Comparison of ENCODE assay signal across 2 cellular contexts in the genomic region with DNA sequence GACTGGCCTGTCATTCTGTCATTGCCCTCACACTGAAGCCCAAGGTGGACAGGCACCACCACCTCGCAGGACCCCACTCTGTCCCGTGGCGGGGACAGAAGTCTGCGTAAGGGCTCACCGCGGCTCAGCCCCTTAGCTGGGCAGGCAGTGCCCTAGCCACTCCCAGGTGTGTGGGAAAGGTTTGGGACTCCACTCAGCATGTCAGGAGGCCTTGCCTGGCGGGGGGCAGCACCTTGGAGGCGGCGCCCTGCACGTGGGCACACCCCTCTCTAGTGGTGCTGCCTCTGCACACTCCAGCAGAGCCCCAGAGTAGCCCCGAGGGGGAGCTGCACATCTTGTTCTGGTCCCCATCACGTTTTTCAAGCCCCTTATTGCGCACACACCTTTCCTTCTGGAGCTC.
A peak's percentile ranks its signal among the peaks of the same experiment; 100 is the strongest.
TF ChIP-seq lines count a peak whose summit lies in the region.

No MANE protein-coding gene starts in this region.

TF ChIP-seq in SK-N-SH, 30 proteins besides CTCF, POLR2A, EP300 and RAD21:
- TF ChIP-seq, protein P1, sequence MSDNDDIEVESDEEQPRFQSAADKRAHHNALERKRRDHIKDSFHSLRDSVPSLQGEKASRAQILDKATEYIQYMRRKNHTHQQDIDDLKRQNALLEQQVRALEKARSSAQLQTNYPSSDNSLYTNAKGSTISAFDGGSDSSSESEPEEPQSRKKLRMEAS (IDR thresholded peaks at IDR 0.05; ENCODE audit: low read depth) = no peak
- no peak for TF ChIP-seq SIN3A (IDR thresholded peaks at IDR 0.05; ENCODE audit: borderline replicate concordance, low read depth, low read length)
- TF ChIP-seq ELF1 (IDR thresholded peaks at IDR 0.05) = no peak
- TF ChIP-seq, protein P2, sequence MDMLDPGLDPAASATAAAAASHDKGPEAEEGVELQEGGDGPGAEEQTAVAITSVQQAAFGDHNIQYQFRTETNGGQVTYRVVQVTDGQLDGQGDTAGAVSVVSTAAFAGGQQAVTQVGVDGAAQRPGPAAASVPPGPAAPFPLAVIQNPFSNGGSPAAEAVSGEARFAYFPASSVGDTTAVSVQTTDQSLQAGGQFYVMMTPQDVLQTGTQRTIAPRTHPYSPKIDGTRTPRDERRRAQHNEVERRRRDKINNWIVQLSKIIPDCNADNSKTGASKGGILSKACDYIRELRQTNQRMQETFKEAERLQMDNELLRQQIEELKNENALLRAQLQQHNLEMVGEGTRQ (IDR thresholded peaks at IDR 0.05; ENCODE audit: borderline replicate concordance, low read depth, low read length) = no peak
- TF ChIP-seq POLR2AphosphoS5 (IDR thresholded peaks at IDR 0.05; ENCODE audit: low read depth, low read length) = peak; percentile 20; the same call in 1 of the 2 replicates
- TF ChIP-seq EZH2phosphoT487 (IDR thresholded peaks at IDR 0.05; ENCODE audit: borderline replicate concordance, low read depth) = no peak

TF ChIP-seq in SK-N-SH treated with all-trans-retinoic acid at 6 μM for 48 hours, 23 proteins besides CTCF, POLR2A, EP300 and RAD21:
- TF ChIP-seq SNAI2 (CRISPR knock-in tag; IDR thresholded peaks at IDR 0.05) = no peak
- TF ChIP-seq CSDC2 (CRISPR knock-in tag; IDR thresholded peaks at IDR 0.05) = no peak
- TF ChIP-seq, protein P3, sequence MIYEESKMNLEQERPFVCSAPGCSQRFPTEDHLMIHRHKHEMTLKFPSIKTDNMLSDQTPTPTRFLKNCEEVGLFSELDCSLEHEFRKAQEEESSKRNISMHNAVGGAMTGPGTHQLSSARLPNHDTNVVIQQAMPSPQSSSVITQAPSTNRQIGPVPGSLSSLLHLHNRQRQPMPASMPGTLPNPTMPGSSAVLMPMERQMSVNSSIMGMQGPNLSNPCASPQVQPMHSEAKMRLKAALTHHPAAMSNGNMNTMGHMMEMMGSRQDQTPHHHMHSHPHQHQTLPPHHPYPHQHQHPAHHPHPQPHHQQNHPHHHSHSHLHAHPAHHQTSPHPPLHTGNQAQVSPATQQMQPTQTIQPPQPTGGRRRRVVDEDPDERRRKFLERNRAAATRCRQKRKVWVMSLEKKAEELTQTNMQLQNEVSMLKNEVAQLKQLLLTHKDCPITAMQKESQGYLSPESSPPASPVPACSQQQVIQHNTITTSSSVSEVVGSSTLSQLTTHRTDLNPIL (CRISPR knock-in tag; IDR thresholded peaks at IDR 0.05; ENCODE audit: low read depth) = no peak
- no peak for TF ChIP-seq TOX (CRISPR knock-in tag; IDR thresholded peaks at IDR 0.05; ENCODE audit: borderline replicate concordance)
- no peak for TF ChIP-seq ESRRG (CRISPR knock-in tag; IDR thresholded peaks at IDR 0.05)
- no peak for TF ChIP-seq OSR1 (CRISPR knock-in tag; IDR thresholded peaks at IDR 0.05)
- TF ChIP-seq TCF4 (CRISPR knock-in tag; IDR thresholded peaks at IDR 0.05; ENCODE audit: borderline replicate concordance) = no peak
- no peak for TF ChIP-seq BACH2 (CRISPR knock-in tag; IDR thresholded peaks at IDR 0.05; ENCODE audit: borderline replicate concordance)
- TF ChIP-seq ISL1 (CRISPR knock-in tag; IDR thresholded peaks at IDR 0.05) = no peak
- TF ChIP-seq, protein P4, sequence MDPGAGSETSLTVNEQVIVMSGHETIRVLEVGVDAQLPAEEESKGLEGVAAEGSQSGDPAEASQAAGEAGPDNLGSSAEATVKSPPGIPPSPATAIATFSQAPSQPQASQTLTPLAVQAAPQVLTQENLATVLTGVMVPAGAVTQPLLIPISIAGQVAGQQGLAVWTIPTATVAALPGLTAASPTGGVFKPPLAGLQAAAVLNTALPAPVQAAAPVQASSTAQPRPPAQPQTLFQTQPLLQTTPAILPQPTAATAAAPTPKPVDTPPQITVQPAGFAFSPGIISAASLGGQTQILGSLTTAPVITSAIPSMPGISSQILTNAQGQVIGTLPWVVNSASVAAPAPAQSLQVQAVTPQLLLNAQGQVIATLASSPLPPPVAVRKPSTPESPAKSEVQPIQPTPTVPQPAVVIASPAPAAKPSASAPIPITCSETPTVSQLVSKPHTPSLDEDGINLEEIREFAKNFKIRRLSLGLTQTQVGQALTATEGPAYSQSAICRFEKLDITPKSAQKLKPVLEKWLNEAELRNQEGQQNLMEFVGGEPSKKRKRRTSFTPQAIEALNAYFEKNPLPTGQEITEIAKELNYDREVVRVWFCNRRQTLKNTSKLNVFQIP (CRISPR knock-in tag; IDR thresholded peaks at IDR 0.05; ENCODE audit: borderline replicate concordance, low read depth) = no peak
- no peak for TF ChIP-seq ZNF8 (CRISPR knock-in tag; IDR thresholded peaks at IDR 0.05)
- no peak for TF ChIP-seq ZNF565 (CRISPR knock-in tag; conservative IDR thresholded peaks at IDR 0.05; ENCODE audit: low read depth)
- no peak for TF ChIP-seq RARB (CRISPR knock-in tag; IDR thresholded peaks at IDR 0.05)
- TF ChIP-seq, protein P5, sequence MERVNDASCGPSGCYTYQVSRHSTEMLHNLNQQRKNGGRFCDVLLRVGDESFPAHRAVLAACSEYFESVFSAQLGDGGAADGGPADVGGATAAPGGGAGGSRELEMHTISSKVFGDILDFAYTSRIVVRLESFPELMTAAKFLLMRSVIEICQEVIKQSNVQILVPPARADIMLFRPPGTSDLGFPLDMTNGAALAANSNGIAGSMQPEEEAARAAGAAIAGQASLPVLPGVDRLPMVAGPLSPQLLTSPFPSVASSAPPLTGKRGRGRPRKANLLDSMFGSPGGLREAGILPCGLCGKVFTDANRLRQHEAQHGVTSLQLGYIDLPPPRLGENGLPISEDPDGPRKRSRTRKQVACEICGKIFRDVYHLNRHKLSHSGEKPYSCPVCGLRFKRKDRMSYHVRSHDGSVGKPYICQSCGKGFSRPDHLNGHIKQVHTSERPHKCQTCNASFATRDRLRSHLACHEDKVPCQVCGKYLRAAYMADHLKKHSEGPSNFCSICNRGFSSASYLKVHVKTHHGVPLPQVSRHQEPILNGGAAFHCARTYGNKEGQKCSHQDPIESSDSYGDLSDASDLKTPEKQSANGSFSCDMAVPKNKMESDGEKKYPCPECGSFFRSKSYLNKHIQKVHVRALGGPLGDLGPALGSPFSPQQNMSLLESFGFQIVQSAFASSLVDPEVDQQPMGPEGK (CRISPR knock-in tag; IDR thresholded peaks at IDR 0.05; ENCODE audit: borderline replicate concordance) = no peak
- no peak for TF ChIP-seq ZFP3 (CRISPR knock-in tag; IDR thresholded peaks at IDR 0.05)
- TF ChIP-seq, protein P6, sequence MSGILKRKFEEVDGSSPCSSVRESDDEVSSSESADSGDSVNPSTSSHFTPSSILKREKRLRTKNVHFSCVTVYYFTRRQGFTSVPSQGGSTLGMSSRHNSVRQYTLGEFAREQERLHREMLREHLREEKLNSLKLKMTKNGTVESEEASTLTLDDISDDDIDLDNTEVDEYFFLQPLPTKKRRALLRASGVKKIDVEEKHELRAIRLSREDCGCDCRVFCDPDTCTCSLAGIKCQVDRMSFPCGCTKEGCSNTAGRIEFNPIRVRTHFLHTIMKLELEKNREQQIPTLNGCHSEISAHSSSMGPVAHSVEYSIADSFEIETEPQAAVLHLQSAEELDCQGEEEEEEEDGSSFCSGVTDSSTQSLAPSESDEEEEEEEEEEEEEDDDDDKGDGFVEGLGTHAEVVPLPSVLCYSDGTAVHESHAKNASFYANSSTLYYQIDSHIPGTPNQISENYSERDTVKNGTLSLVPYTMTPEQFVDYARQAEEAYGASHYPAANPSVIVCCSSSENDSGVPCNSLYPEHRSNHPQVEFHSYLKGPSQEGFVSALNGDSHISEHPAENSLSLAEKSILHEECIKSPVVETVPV (CRISPR knock-in tag; IDR thresholded peaks at IDR 0.05) = no peak
TF ChIP-seq in SK-N-SH treated with all-trans-retinoic acid at 6 μM for 48 hours: peak in this region for 0.
